In genomic region chr15:34657469-34658127, GRCh38 we compare ENCODE assay signal across 1 cellular context.
TF ChIP-seq lines count a peak whose summit lies in the region.

No MANE protein-coding gene starts in this region.

TF ChIP-seq in K562, 482 proteins besides CTCF, POLR2A, EP300 and RAD21 (continued from another document and continues in another):
- TF ChIP-seq STAT6 (CRISPR knock-in tag; IDR thresholded peaks at IDR 0.05): no peak
- no peak for TF ChIP-seq ZNF551 (CRISPR knock-in tag; IDR thresholded peaks at IDR 0.05)
- TF ChIP-seq ZFX (CRISPR knock-in tag; IDR thresholded peaks at IDR 0.05): no peak
- TF ChIP-seq ZNF592 (IDR thresholded peaks at IDR 0.05): no peak
- no peak for TF ChIP-seq ZNF324 (CRISPR knock-in tag; IDR thresholded peaks at IDR 0.05)
- TF ChIP-seq IFI16 (CRISPR knock-in tag; IDR thresholded peaks at IDR 0.05): no peak
- TF ChIP-seq RNF2 (IDR thresholded peaks at IDR 0.05): peak; percentile 86; the same call in 1 of the 2 replicates
- peak; percentile 15 to 96; a peak in 2 of 4 replicates for TF ChIP-seq HDAC1 (IDR thresholded peaks at IDR 0.05)
- no peak for TF ChIP-seq HNRNPH1 (optimal IDR thresholded peaks at IDR 0.05; ENCODE audit: low read depth, low read length)
- TF ChIP-seq KLF10 (CRISPR knock-in tag; IDR thresholded peaks at IDR 0.05): no peak
- no peak for TF ChIP-seq ZNF655 (CRISPR knock-in tag; IDR thresholded peaks at IDR 0.05)
- no peak for TF ChIP-seq ARHGAP35 (IDR thresholded peaks at IDR 0.05; ENCODE audit: partially characterized antibody)
- TF ChIP-seq RFX5 (IDR thresholded peaks at IDR 0.05; ENCODE audit: low read depth, low read length): no peak
- TF ChIP-seq ZNF277 (CRISPR knock-in tag; IDR thresholded peaks at IDR 0.05; ENCODE audit: borderline replicate concordance): no peak
- peak; percentile 98 to 99 for TF ChIP-seq KDM1A (IDR thresholded peaks at IDR 0.05)
- no peak for TF ChIP-seq HMGXB4 (CRISPR knock-in tag; IDR thresholded peaks at IDR 0.05)
- TF ChIP-seq PTTG1 (tag; IDR thresholded peaks at IDR 0.05; ENCODE audit: low read depth): no peak
- TF ChIP-seq PYGO2 (tag; IDR thresholded peaks at IDR 0.05): no peak
- no peak for TF ChIP-seq PTBP1 (IDR thresholded peaks at IDR 0.05; ENCODE audit: low read depth, low read length)
- no peak for TF ChIP-seq ZNF785 (CRISPR knock-in tag; IDR thresholded peaks at IDR 0.05)
- peak; percentile 36; the same call in 1 of the 2 replicates for TF ChIP-seq PML (IDR thresholded peaks at IDR 0.05; ENCODE audit: low read length)
- no peak for TF ChIP-seq NRF1 (conservative IDR thresholded peaks at IDR 0.05 in 1 of 2, IDR thresholded peaks at IDR 0.05 in 1 of 2)
- no peak for TF ChIP-seq RNF219 (CRISPR knock-in tag; IDR thresholded peaks at IDR 0.05)
- TF ChIP-seq TCF7 (IDR thresholded peaks at IDR 0.05; ENCODE audit: borderline replicate concordance): no peak
- no peak for TF ChIP-seq OTX1 (CRISPR knock-in tag; IDR thresholded peaks at IDR 0.05)
- no peak; the same call in 1 of the 2 replicates for TF ChIP-seq LEF1 (IDR thresholded peaks at IDR 0.05)
- TF ChIP-seq XRCC5 (IDR thresholded peaks at IDR 0.05; ENCODE audit: low read depth, low read length): no peak
- no peak for TF ChIP-seq ILK (tag; IDR thresholded peaks at IDR 0.05; ENCODE audit: borderline replicate concordance, low read depth)
- no peak for TF ChIP-seq RBM22 (IDR thresholded peaks at IDR 0.05; ENCODE audit: low read depth, low read length, poor library complexity, severe bottlenecking)
- TF ChIP-seq NFYB (IDR thresholded peaks at IDR 0.05; ENCODE audit: extremely low read depth, insufficient read length): no peak
- TF ChIP-seq GABPB2 (CRISPR knock-in tag; conservative IDR thresholded peaks at IDR 0.05): no peak
- TF ChIP-seq CEBPB (tag; IDR thresholded peaks at IDR 0.05): no peak
- no peak for TF ChIP-seq POU5F1 (IDR thresholded peaks at IDR 0.05; ENCODE audit: borderline replicate concordance, low read depth, low read length, partially characterized antibody)
- TF ChIP-seq ERF (CRISPR knock-in tag; IDR thresholded peaks at IDR 0.05): no peak
- TF ChIP-seq NFXL1 (CRISPR knock-in tag; IDR thresholded peaks at IDR 0.05): no peak
- no peak for TF ChIP-seq E2F5 (CRISPR knock-in tag; IDR thresholded peaks at IDR 0.05)
- TF ChIP-seq MLX (CRISPR knock-in tag; conservative IDR thresholded peaks at IDR 0.05): no peak
- TF ChIP-seq NEUROD1 (IDR thresholded peaks at IDR 0.05; ENCODE audit: borderline replicate concordance, low read depth, low read length, partially characterized antibody): no peak
- no peak for TF ChIP-seq ZNF449 (CRISPR knock-in tag; IDR thresholded peaks at IDR 0.05)
